Comparison of ENCODE assay signal across 23 cellular contexts in genomic region chr16:89541792-89542191, GRCh38.
"Had no signal": no experiment of that assay in that cellular context is flagged by ENCODE, and none has a peak within 500 bp of the region (broad histone marks: within the 10 kb centered on the region; RNA-seq: fewer than 3 reads in every experiment).

No MANE protein-coding gene starts in this region.

- H3K4me3 ChIP-seq: hepatocyte, neural progenitor cell, spleen, thyroid gland had no signal

- H3K27ac ChIP-seq: hepatocyte, neural progenitor cell, spleen, thyroid gland, WERI-Rb-1 had no signal

- H3K4me1 ChIP-seq: neural progenitor cell, spleen, thyroid gland had no signal

- H3K9me3 ChIP-seq: spleen, thyroid gland had no signal

- H3K79me2 ChIP-seq: hepatocyte had no signal

- ATAC-seq: activated naive CD4-positive, alpha-beta T cell treated with anti-CD3 and anti-CD28 coated beads, Interleukin-2, amount 50 U/mL, for 72 hours; activated T-helper 17 cell treated with anti-CD3 and anti-CD28 coated beads, Interleukin-2, amount 50 U/mL, for 72 hours; left lobe of liver; naive thymus-derived CD8-positive, alpha-beta T cell had no signal

- H3K9ac ChIP-seq: neural progenitor cell had no signal

- H3K27me3 ChIP-seq: hepatocyte, neural progenitor cell, spleen, thyroid gland had no signal

- H2AFZ ChIP-seq: hepatocyte, neural progenitor cell had no signal

- H3K4me2 ChIP-seq: hepatocyte, neural progenitor cell had no signal

- DNase-seq: activated CD4-positive, alpha-beta T cell treated with anti-CD3 and anti-CD28 coated beads, Interleukin-2, amount 10 ng/mL, durations not matched to agents 7 days and 5 days; activated CD4-positive, CD25-positive, alpha-beta regulatory T cell treated with anti-CD3 and anti-CD28 coated beads, Interleukin-2, amount 50 U/mL, for 72 hours; activated T-cell treated with anti-CD3 and anti-CD28 coated beads, Interleukin-2, amount 50 U/mL, for 1 hour; aorta; central memory CD4-positive, alpha-beta T cell; dermis blood vessel endothelial cell; effector CD8-positive, alpha-beta T cell; erythroblast; foreskin fibroblast; immature natural killer cell; naive thymus-derived CD8-positive, alpha-beta T cell; spleen; stimulated activated CD4-positive, alpha-beta T cell treated with anti-CD3 and anti-CD28 coated beads, Interleukin-4, amount 100 ng/mL, for 1 hour; stimulated activated naive CD4-positive, alpha-beta T cell treated with Interleukin-2 at 50 U/mL for 16 hours; substantia nigra; T-helper 1 cell; thyroid gland; WERI-Rb-1 had no signal

- H3K36me3 ChIP-seq: neural progenitor cell, WERI-Rb-1 had no signal
